2 cellular contexts compared by ENCODE assay signal in the genomic region with DNA sequence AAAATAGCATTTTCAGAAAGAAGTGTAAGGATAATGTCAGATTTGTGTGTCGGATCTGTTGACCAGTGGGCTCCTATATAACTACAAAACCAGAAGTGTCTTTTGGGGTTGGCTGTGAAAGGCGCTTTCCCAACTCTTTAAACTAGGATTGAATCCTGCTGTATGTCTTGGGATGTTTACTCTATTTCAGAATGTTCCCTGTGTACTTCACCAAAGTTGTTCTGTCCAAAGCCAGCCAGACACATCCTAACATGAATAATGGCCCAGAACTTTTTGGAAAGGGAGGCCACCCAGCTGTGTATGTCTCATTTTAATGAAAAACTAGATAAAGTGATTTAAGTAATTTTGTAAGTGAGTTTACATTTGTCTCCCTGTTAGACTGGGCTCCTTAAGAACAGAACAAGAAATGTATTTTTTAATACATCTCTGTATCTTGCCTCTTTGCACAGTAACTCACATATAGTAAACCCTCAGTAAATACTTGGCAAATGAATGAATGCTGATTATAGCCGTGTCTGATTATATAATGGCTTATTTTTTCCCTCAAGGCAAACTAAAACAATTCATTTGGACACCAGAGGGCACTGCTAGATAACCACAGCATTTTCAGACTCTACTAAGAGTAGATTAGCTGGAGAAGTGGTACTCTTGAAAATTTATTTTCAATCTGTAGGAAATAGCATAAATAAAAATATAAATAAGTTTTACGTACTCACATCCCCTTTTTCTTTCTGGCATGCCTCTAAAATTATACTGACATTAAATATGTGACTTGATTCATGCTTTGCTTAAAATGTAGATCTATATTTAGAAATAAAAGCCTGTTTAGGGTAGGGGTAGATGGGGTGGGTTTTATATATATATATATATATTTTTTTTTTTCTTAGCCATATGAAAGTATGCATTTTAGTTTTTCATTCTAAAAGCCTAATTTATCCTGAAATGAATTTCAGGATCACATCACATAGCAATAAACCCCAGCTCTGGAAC.
TF ChIP-seq lines count a peak whose summit lies in the region.

No MANE protein-coding gene starts in this region.

TF ChIP-seq in GM23338, 12 proteins besides CTCF, POLR2A, EP300 and RAD21 (continues in another document):
- TF ChIP-seq JUNB (IDR thresholded peaks at IDR 0.05; ENCODE audit: unreplicated experiment) (no peak), EZH2 (IDR thresholded peaks at IDR 0.05; ENCODE audit: low read depth, unreplicated experiment) (no peak), EZH2phosphoT487 (IDR thresholded peaks at IDR 0.05; ENCODE audit: unreplicated experiment) (no peak), ZNF114 (CRISPR knock-in tag; IDR thresholded peaks at IDR 0.05) (no peak), NANOG (IDR thresholded peaks at IDR 0.05; ENCODE audit: borderline replicate concordance) (no peak)
- TF ChIP-seq, protein P1, sequence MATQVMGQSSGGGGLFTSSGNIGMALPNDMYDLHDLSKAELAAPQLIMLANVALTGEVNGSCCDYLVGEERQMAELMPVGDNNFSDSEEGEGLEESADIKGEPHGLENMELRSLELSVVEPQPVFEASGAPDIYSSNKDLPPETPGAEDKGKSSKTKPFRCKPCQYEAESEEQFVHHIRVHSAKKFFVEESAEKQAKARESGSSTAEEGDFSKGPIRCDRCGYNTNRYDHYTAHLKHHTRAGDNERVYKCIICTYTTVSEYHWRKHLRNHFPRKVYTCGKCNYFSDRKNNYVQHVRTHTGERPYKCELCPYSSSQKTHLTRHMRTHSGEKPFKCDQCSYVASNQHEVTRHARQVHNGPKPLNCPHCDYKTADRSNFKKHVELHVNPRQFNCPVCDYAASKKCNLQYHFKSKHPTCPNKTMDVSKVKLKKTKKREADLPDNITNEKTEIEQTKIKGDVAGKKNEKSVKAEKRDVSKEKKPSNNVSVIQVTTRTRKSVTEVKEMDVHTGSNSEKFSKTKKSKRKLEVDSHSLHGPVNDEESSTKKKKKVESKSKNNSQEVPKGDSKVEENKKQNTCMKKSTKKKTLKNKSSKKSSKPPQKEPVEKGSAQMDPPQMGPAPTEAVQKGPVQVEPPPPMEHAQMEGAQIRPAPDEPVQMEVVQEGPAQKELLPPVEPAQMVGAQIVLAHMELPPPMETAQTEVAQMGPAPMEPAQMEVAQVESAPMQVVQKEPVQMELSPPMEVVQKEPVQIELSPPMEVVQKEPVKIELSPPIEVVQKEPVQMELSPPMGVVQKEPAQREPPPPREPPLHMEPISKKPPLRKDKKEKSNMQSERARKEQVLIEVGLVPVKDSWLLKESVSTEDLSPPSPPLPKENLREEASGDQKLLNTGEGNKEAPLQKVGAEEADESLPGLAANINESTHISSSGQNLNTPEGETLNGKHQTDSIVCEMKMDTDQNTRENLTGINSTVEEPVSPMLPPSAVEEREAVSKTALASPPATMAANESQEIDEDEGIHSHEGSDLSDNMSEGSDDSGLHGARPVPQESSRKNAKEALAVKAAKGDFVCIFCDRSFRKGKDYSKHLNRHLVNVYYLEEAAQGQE (IDR thresholded peaks at IDR 0.05; ENCODE audit: unreplicated experiment), result no peak
- TF ChIP-seq, protein P2, sequence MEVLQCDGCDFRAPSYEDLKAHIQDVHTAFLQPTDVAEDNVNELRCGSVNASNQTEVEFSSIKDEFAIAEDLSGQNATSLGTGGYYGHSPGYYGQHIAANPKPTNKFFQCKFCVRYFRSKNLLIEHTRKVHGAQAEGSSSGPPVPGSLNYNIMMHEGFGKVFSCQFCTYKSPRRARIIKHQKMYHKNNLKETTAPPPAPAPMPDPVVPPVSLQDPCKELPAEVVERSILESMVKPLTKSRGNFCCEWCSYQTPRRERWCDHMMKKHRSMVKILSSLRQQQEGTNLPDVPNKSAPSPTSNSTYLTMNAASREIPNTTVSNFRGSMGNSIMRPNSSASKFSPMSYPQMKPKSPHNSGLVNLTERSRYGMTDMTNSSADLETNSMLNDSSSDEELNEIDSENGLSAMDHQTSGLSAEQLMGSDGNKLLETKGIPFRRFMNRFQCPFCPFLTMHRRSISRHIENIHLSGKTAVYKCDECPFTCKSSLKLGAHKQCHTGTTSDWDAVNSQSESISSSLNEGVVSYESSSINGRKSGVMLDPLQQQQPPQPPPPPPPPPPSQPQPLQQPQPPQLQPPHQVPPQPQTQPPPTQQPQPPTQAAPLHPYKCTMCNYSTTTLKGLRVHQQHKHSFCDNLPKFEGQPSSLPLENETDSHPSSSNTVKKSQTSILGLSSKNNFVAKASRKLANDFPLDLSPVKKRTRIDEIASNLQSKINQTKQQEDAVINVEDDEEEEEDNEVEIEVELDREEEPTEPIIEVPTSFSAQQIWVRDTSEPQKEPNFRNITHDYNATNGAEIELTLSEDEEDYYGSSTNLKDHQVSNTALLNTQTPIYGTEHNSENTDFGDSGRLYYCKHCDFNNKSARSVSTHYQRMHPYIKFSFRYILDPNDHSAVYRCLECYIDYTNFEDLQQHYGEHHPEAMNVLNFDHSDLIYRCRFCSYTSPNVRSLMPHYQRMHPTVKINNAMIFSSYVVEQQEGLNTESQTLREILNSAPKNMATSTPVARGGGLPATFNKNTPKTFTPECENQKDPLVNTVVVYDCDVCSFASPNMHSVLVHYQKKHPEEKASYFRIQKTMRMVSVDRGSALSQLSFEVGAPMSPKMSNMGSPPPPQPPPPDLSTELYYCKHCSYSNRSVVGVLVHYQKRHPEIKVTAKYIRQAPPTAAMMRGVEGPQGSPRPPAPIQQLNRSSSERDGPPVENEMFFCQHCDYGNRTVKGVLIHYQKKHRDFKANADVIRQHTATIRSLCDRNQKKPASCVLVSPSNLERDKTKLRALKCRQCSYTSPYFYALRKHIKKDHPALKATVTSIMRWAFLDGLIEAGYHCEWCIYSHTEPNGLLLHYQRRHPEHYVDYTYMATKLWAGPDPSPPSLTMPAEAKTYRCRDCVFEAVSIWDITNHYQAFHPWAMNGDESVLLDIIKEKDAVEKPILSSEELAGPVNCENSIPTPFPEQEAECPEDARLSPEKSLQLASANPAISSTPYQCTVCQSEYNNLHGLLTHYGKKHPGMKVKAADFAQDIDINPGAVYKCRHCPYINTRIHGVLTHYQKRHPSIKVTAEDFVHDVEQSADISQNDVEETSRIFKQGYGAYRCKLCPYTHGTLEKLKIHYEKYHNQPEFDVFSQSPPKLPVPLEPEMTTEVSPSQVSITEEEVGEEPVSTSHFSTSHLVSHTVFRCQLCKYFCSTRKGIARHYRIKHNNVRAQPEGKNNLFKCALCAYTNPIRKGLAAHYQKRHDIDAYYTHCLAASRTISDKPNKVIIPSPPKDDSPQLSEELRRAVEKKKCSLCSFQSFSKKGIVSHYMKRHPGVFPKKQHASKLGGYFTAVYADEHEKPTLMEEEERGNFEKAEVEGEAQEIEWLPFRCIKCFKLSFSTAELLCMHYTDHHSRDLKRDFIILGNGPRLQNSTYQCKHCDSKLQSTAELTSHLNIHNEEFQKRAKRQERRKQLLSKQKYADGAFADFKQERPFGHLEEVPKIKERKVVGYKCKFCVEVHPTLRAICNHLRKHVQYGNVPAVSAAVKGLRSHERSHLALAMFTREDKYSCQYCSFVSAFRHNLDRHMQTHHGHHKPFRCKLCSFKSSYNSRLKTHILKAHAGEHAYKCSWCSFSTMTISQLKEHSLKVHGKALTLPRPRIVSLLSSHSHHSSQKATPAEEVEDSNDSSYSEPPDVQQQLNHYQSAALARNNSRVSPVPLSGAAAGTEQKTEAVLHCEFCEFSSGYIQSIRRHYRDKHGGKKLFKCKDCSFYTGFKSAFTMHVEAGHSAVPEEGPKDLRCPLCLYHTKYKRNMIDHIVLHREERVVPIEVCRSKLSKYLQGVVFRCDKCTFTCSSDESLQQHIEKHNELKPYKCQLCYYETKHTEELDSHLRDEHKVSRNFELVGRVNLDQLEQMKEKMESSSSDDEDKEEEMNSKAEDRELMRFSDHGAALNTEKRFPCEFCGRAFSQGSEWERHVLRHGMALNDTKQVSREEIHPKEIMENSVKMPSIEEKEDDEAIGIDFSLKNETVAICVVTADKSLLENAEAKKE (CRISPR knock-in tag; IDR thresholded peaks at IDR 0.05), result no peak

TF ChIP-seq in WTC11, 78 proteins besides CTCF, POLR2A, EP300 and RAD21 (continues in another document):
- TF ChIP-seq, protein P3, sequence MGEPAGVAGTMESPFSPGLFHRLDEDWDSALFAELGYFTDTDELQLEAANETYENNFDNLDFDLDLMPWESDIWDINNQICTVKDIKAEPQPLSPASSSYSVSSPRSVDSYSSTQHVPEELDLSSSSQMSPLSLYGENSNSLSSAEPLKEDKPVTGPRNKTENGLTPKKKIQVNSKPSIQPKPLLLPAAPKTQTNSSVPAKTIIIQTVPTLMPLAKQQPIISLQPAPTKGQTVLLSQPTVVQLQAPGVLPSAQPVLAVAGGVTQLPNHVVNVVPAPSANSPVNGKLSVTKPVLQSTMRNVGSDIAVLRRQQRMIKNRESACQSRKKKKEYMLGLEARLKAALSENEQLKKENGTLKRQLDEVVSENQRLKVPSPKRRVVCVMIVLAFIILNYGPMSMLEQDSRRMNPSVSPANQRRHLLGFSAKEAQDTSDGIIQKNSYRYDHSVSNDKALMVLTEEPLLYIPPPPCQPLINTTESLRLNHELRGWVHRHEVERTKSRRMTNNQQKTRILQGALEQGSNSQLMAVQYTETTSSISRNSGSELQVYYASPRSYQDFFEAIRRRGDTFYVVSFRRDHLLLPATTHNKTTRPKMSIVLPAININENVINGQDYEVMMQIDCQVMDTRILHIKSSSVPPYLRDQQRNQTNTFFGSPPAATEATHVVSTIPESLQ (CRISPR knock-in tag; IDR thresholded peaks at IDR 0.05), result no peak
- TF ChIP-seq, protein P4, sequence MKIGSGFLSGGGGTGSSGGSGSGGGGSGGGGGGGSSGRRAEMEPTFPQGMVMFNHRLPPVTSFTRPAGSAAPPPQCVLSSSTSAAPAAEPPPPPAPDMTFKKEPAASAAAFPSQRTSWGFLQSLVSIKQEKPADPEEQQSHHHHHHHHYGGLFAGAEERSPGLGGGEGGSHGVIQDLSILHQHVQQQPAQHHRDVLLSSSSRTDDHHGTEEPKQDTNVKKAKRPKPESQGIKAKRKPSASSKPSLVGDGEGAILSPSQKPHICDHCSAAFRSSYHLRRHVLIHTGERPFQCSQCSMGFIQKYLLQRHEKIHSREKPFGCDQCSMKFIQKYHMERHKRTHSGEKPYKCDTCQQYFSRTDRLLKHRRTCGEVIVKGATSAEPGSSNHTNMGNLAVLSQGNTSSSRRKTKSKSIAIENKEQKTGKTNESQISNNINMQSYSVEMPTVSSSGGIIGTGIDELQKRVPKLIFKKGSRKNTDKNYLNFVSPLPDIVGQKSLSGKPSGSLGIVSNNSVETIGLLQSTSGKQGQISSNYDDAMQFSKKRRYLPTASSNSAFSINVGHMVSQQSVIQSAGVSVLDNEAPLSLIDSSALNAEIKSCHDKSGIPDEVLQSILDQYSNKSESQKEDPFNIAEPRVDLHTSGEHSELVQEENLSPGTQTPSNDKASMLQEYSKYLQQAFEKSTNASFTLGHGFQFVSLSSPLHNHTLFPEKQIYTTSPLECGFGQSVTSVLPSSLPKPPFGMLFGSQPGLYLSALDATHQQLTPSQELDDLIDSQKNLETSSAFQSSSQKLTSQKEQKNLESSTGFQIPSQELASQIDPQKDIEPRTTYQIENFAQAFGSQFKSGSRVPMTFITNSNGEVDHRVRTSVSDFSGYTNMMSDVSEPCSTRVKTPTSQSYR (CRISPR knock-in tag; IDR thresholded peaks at IDR 0.05), result no peak
- no peak for TF ChIP-seq MXD4 (CRISPR knock-in tag; IDR thresholded peaks at IDR 0.05; ENCODE audit: borderline replicate concordance)
- no peak for TF ChIP-seq MYBL2 (CRISPR knock-in tag; IDR thresholded peaks at IDR 0.05)
- TF ChIP-seq, protein P5, sequence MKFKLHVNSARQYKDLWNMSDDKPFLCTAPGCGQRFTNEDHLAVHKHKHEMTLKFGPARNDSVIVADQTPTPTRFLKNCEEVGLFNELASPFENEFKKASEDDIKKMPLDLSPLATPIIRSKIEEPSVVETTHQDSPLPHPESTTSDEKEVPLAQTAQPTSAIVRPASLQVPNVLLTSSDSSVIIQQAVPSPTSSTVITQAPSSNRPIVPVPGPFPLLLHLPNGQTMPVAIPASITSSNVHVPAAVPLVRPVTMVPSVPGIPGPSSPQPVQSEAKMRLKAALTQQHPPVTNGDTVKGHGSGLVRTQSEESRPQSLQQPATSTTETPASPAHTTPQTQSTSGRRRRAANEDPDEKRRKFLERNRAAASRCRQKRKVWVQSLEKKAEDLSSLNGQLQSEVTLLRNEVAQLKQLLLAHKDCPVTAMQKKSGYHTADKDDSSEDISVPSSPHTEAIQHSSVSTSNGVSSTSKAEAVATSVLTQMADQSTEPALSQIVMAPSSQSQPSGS (CRISPR knock-in tag; IDR thresholded peaks at IDR 0.05; ENCODE audit: borderline replicate concordance, low read depth), result no peak
- no peak for TF ChIP-seq TEAD4 (CRISPR knock-in tag; IDR thresholded peaks at IDR 0.05)
- TF ChIP-seq, protein P6, sequence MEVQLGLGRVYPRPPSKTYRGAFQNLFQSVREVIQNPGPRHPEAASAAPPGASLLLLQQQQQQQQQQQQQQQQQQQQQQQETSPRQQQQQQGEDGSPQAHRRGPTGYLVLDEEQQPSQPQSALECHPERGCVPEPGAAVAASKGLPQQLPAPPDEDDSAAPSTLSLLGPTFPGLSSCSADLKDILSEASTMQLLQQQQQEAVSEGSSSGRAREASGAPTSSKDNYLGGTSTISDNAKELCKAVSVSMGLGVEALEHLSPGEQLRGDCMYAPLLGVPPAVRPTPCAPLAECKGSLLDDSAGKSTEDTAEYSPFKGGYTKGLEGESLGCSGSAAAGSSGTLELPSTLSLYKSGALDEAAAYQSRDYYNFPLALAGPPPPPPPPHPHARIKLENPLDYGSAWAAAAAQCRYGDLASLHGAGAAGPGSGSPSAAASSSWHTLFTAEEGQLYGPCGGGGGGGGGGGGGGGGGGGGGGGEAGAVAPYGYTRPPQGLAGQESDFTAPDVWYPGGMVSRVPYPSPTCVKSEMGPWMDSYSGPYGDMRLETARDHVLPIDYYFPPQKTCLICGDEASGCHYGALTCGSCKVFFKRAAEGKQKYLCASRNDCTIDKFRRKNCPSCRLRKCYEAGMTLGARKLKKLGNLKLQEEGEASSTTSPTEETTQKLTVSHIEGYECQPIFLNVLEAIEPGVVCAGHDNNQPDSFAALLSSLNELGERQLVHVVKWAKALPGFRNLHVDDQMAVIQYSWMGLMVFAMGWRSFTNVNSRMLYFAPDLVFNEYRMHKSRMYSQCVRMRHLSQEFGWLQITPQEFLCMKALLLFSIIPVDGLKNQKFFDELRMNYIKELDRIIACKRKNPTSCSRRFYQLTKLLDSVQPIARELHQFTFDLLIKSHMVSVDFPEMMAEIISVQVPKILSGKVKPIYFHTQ (CRISPR knock-in tag; IDR thresholded peaks at IDR 0.05), result no peak
- TF ChIP-seq, protein P7, sequence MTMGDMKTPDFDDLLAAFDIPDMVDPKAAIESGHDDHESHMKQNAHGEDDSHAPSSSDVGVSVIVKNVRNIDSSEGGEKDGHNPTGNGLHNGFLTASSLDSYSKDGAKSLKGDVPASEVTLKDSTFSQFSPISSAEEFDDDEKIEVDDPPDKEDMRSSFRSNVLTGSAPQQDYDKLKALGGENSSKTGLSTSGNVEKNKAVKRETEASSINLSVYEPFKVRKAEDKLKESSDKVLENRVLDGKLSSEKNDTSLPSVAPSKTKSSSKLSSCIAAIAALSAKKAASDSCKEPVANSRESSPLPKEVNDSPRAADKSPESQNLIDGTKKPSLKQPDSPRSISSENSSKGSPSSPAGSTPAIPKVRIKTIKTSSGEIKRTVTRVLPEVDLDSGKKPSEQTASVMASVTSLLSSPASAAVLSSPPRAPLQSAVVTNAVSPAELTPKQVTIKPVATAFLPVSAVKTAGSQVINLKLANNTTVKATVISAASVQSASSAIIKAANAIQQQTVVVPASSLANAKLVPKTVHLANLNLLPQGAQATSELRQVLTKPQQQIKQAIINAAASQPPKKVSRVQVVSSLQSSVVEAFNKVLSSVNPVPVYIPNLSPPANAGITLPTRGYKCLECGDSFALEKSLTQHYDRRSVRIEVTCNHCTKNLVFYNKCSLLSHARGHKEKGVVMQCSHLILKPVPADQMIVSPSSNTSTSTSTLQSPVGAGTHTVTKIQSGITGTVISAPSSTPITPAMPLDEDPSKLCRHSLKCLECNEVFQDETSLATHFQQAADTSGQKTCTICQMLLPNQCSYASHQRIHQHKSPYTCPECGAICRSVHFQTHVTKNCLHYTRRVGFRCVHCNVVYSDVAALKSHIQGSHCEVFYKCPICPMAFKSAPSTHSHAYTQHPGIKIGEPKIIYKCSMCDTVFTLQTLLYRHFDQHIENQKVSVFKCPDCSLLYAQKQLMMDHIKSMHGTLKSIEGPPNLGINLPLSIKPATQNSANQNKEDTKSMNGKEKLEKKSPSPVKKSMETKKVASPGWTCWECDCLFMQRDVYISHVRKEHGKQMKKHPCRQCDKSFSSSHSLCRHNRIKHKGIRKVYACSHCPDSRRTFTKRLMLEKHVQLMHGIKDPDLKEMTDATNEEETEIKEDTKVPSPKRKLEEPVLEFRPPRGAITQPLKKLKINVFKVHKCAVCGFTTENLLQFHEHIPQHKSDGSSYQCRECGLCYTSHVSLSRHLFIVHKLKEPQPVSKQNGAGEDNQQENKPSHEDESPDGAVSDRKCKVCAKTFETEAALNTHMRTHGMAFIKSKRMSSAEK (CRISPR knock-in tag; IDR thresholded peaks at IDR 0.05; ENCODE audit: borderline replicate concordance), result no peak
